ENCODE assay signal across 8 cellular contexts in genomic region chr7:2519119-2519930, GRCh38. TPM values are rescaled to one million over a fixed set of nuclear protein-coding genes. Genes with fewer than 3 reads are reported as not detected.
A peak's percentile ranks its signal among the peaks of the same experiment; 100 is the strongest.
DNase-seq lines count a peak whose midpoint lies in the region; ATAC-seq and TF ChIP-seq lines count a peak whose summit lies in the region.

TSS of gene LFNG (plus strand) at chr7:2519774. CDS start at chr7:2519862, 88 bp downstream.

- intact Hi-C loops in dendritic cell treated with granulocyte-macrophage colony-stimulating factor and Interleukin-4, amounts not matched to agents 40 ng/mL and 50 ng/mL, for 4 days (cut with micrococcal nuclease) = loop anchor here (1.0 to 5.0 kb wide), 2 partner anchors 8 to 42 kb away; partner anchors contain the start of gene GRIFIN

- H3K27ac Mint-ChIP-seq in activated CD4-positive, alpha-beta T cell treated with anti-CD3 and anti-CD28 coated beads, Interleukin-2, amount 10 ng/mL, durations not matched to agents 7 days and 5 days = peak within 1 kb of the TSS; percentile 86
- H3K27ac Mint-ChIP-seq in dendritic cell treated with granulocyte-macrophage colony-stimulating factor and Interleukin-4, amounts not matched to agents 40 ng/mL and 50 ng/mL, for 4 days = peak within 1 kb of the TSS; percentile 87

- under 1% methylated on average over 95 of the region's 95 CpGs for WGBS in liver

- peak within 1 kb of the TSS in 1 of 2 donors; percentile 16 for H3K27ac ChIP-seq in liver (ENCODE audit: low read depth in 1 of 2, low read length in 2 of 2)

- TF ChIP-seq CTCF in BJ (IDR thresholded peaks at IDR 0.05; ENCODE audit: insufficient read depth, low read depth, low read length) = no peak
- no peak for TF ChIP-seq CTCF in liver (IDR thresholded peaks at IDR 0.05; ENCODE audit: low read depth, low read length, missing input control)

- H3K36me3 ChIP-seq in BJ (ENCODE audit: control insufficient read depth, insufficient read depth, low read length) = no peaks in the 10 kb centered on the region
- no peaks in the 10 kb centered on the region for H3K36me3 ChIP-seq in liver (ENCODE audit: control insufficient read depth in 4 of 4, insufficient read depth in 3 of 4, low read depth in 1 of 4, low read length in 3 of 4)

- peak within 1 kb of the TSS; percentile 52 for H3K4me3 ChIP-seq in BJ (ENCODE audit: low read depth, low read length)
- H3K4me3 ChIP-seq in liver (ENCODE audit: low read depth in 1 of 3, low read length in 3 of 3) = peak within 1 kb of the TSS; percentile 41 to 59 (median 58)

- H3K9me3 ChIP-seq in liver (ENCODE audit: control insufficient read depth in 4 of 4, low read length in 3 of 4) = no peaks in the 10 kb centered on the region

- no peaks in the 10 kb centered on the region for H3K27me3 Mint-ChIP-seq in activated CD4-positive, alpha-beta T cell treated with anti-CD3 and anti-CD28 coated beads, Interleukin-2, amount 10 ng/mL, durations not matched to agents 7 days and 5 days
- peaks cover 8% of the 10 kb centered on the region for H3K27me3 Mint-ChIP-seq in dendritic cell treated with granulocyte-macrophage colony-stimulating factor and Interleukin-4, amounts not matched to agents 40 ng/mL and 50 ng/mL, for 4 days

- ATAC-seq in HG03432 (IDR thresholded peaks at IDR 0.05; ENCODE audit: unreplicated experiment) = peak; percentile 85

- H3K4me1 Mint-ChIP-seq in activated CD4-positive, alpha-beta T cell treated with anti-CD3 and anti-CD28 coated beads, Interleukin-2, amount 10 ng/mL, durations not matched to agents 7 days and 5 days = peaks cover 20% of the 10 kb centered on the region
- peaks cover 54% of the 10 kb centered on the region for H3K4me1 Mint-ChIP-seq in dendritic cell treated with granulocyte-macrophage colony-stimulating factor and Interleukin-4, amounts not matched to agents 40 ng/mL and 50 ng/mL, for 4 days (ENCODE audit: low read depth)

- H3K4me3 Mint-ChIP-seq in activated CD4-positive, alpha-beta T cell treated with anti-CD3 and anti-CD28 coated beads, Interleukin-2, amount 10 ng/mL, durations not matched to agents 7 days and 5 days = peak within 1 kb of the TSS; percentile 97
- peak within 1 kb of the TSS; percentile 100 for H3K4me3 Mint-ChIP-seq in dendritic cell treated with granulocyte-macrophage colony-stimulating factor and Interleukin-4, amounts not matched to agents 40 ng/mL and 50 ng/mL, for 4 days

- DNase-seq in BJ (ENCODE audit: low read depth) (peak; percentile 35), GM19238 (ENCODE audit: insufficient read length, low spot score) (peak; percentile 99), NCI-H526 treated with DMSO at 0.1 percent for 48 hours (lab: John Stamatoyannopoulos, UW) (peak; percentile 75)
- DNase-seq in activated CD4-positive, alpha-beta T cell treated with anti-CD3 and anti-CD28 coated beads, Interleukin-2, amount 10 ng/mL, durations not matched to agents 7 days and 5 days = peak; percentile 84
- peak; percentile 66 to 80 for DNase-seq in stimulated activated CD4-positive, alpha-beta T cell treated with anti-CD3 and anti-CD28 coated beads, Interleukin-2, amount 100 ng/mL, for 48 hours

- POLR2A ChIA-PET in BJ (lab: Charles Lee) = no interaction called here
- POLR2A ChIA-PET in activated CD4-positive, alpha-beta T cell treated with anti-CD3 and anti-CD28 coated beads, Interleukin-2, amount 10 ng/mL, durations not matched to agents 7 days and 5 days (lab: Charles Lee) = no interaction called here

- H3K4me1 ChIP-seq in liver (ENCODE audit: control insufficient read depth in 4 of 4, insufficient read depth in 4 of 4, low read length in 3 of 4) = peaks cover 2 to 32% (median 11%) of the 10 kb centered on the region in 4 donors

- H3K27me3 ChIP-seq in BJ (ENCODE audit: control insufficient read depth, insufficient read depth, low read length) (no peaks in the 10 kb centered on the region), liver (ENCODE audit: control insufficient read depth in 4 of 4, insufficient read depth in 4 of 4, low read length in 3 of 4) (no peaks in the 10 kb centered on the region)

- peaks cover 25% of the 10 kb centered on the region for H3K36me3 Mint-ChIP-seq in activated CD4-positive, alpha-beta T cell treated with anti-CD3 and anti-CD28 coated beads, Interleukin-2, amount 10 ng/mL, durations not matched to agents 7 days and 5 days (ENCODE audit: low read depth)
- peaks cover 38% of the 10 kb centered on the region for H3K36me3 Mint-ChIP-seq in dendritic cell treated with granulocyte-macrophage colony-stimulating factor and Interleukin-4, amounts not matched to agents 40 ng/mL and 50 ng/mL, for 4 days (ENCODE audit: low read depth)

- CTCF ChIA-PET in BJ (lab: Yijun Ruan, JAX) = no interaction called here
- CTCF ChIA-PET in activated CD4-positive, alpha-beta T cell treated with anti-CD3 and anti-CD28 coated beads, Interleukin-2, amount 10 ng/mL, durations not matched to agents 7 days and 5 days (lab: Charles Lee) = no interaction called here

- H3K9me3 Mint-ChIP-seq in activated CD4-positive, alpha-beta T cell treated with anti-CD3 and anti-CD28 coated beads, Interleukin-2, amount 10 ng/mL, durations not matched to agents 7 days and 5 days = no peaks in the 10 kb centered on the region
- no peaks in the 10 kb centered on the region for H3K9me3 Mint-ChIP-seq in dendritic cell treated with granulocyte-macrophage colony-stimulating factor and Interleukin-4, amounts not matched to agents 40 ng/mL and 50 ng/mL, for 4 days

- no peak for TF ChIP-seq RAD21 in liver (IDR thresholded peaks at IDR 0.05)

- H3K9ac ChIP-seq in liver (ENCODE audit: low read depth in 1 of 2, low read length in 2 of 2) = no peak within 1 kb of the TSS

TF ChIP-seq in liver, 16 proteins besides CTCF, POLR2A, EP300 and RAD21:
- TF ChIP-seq GABPA (IDR thresholded peaks at IDR 0.05 in 1 of 2, conservative IDR thresholded peaks at IDR 0.05 in 1 of 2) (no peak), TAF1 (conservative IDR thresholded peaks at IDR 0.05) (no peak), HNF4A (conservative IDR thresholded peaks at IDR 0.05) (no peak), FOXA1 (IDR thresholded peaks at IDR 0.05) (no peak), REST (IDR thresholded peaks at IDR 0.05) (peak; percentile 29)

RNA-seq across cellular contexts. Expression of gene LFNG, which starts in this region (rescaled TPM):
- polyA plus RNA-seq in BJ (2011; rRNA removed) = 2.0 and 3.1 TPM in 2 replicates
- polyA minus RNA-seq in BJ (2011; rRNA and poly(A)+ RNA removed) = 2.2 TPM in 2 replicates
- total RNA-seq in activated CD4-positive, alpha-beta T cell treated with anti-CD3 and anti-CD28 coated beads, Interleukin-2, amount 10 ng/mL, durations not matched to agents 7 days and 5 days = 100 to 1,000 TPM in 1 of 2 experiments, 10 to 100 TPM in 1; 93.3 to 109 TPM
- total RNA-seq in liver = 1 to 10 TPM; 2.8 to 2.9 TPM
- polyA plus RNA-seq in liver = 1 to 10 TPM in 1 of 2 donors, under 1 TPM in 1; 0.22 to 2.4 TPM

Comparison
In these comparisons a context has a peak if more than half of its experiments do, and no peak if none do; other contexts are left out.
1. RNA of gene LFNG (total RNA-seq): 93.3 to 109 TPM in activated CD4-positive, alpha-beta T cell treated with anti-CD3 and anti-CD28 coated beads, Interleukin-2, amount 10 ng/mL, durations not matched to agents 7 days and 5 days; 2.8 to 2.9 TPM in liver; every median in the first group is over 10 times any median in the second.
2. DNase-seq: peak in every context shown above with its lines; median percentile 99 in GM19238; 84 in activated CD4-positive, alpha-beta T cell treated with anti-CD3 and anti-CD28 coated beads, Interleukin-2, amount 10 ng/mL, durations not matched to agents 7 days and 5 days; 75 in NCI-H526 treated with DMSO at 0.1 percent for 48 hours; 73 in stimulated activated CD4-positive, alpha-beta T cell treated with anti-CD3 and anti-CD28 coated beads, Interleukin-2, amount 100 ng/mL, for 48 hours; 35 in BJ.